In genomic region chr7:134741901-134742635, GRCh38 we compare ENCODE assay signal across 11 cellular contexts. TPM values are rescaled to one million over a fixed set of nuclear protein-coding genes. Genes with fewer than 3 reads are reported as not detected.
A peak's percentile ranks its signal among the peaks of the same experiment; 100 is the strongest.
DNase-seq lines count a peak whose midpoint lies in the region; ATAC-seq, FAIRE-seq and TF ChIP-seq lines count a peak whose summit lies in the region.
"Had no signal": no experiment of that assay in that cellular context is flagged by ENCODE, and none has a peak within 500 bp of the region (broad histone marks: within the 10 kb centered on the region; RNA-seq: fewer than 3 reads in every experiment).

No MANE protein-coding gene starts in this region.

- peaks cover 40% of the 10 kb centered on the region for H3K4me1 ChIP-seq in smooth muscle cell (ENCODE audit: low read depth)
- H3K4me1 ChIP-seq in right lobe of liver, result no peaks in the 10 kb centered on the region

- H3K27ac ChIP-seq in smooth muscle cell (ENCODE audit: low read depth) (peak overlapping the region; percentile 97), right lobe of liver (no peak overlapping the region), dorsolateral prefrontal cortex (peak overlapping the region in 13 of 59 donors; percentile 3 to 62 (median 40))

- H3K36me3 ChIP-seq in bronchial epithelial cell (ENCODE audit: control insufficient read depth, insufficient read depth, low read length) (no peaks in the 10 kb centered on the region), smooth muscle cell (ENCODE audit: low read depth) (no peaks in the 10 kb centered on the region), right lobe of liver (no peaks in the 10 kb centered on the region)

- H4K20me1 ChIP-seq in smooth muscle cell (ENCODE audit: low read depth), result no peaks in the 10 kb centered on the region

- FAIRE-seq in bronchial epithelial cell (lab: Jason Lieb, UNC), result no peak

- H3F3A ChIP-seq in smooth muscle cell (ENCODE audit: low read depth), result peaks cover 30% of the 10 kb centered on the region

- no peaks in the 10 kb centered on the region for H3K9me3 ChIP-seq in smooth muscle cell (replicated peaks; ENCODE audit: low read depth)
- no peaks in the 10 kb centered on the region for H3K9me3 ChIP-seq in right lobe of liver

- WGBS in smooth muscle cell (ENCODE audit: low lambda C conversion rate), result 9% methylated on average over 3 of the region's 3 CpGs
- 54% methylated on average over 3 of the region's 3 CpGs for WGBS in right lobe of liver (ENCODE audit: insufficient coverage, low coverage, low lambda C conversion rate, missing lambda C conversion rate)

- TF ChIP-seq CTCF in bronchial epithelial cell (IDR thresholded peaks at IDR 0.05; ENCODE audit: insufficient read depth, low read length, severe bottlenecking), result no peak
- no peak for TF ChIP-seq CTCF in smooth muscle cell (IDR thresholded peaks at IDR 0.05; ENCODE audit: borderline replicate concordance, insufficient read depth, poor library complexity, severe bottlenecking)
- TF ChIP-seq CTCF in right lobe of liver (IDR thresholded peaks at IDR 0.05), result no peak
- no peak for TF ChIP-seq CTCF in dorsolateral prefrontal cortex (IDR thresholded peaks at IDR 0.05 in 54 of 56, conservative IDR thresholded peaks at IDR 0.05 in 2 of 56; ENCODE audit: low read depth in 1 of 56, partially characterized antibody in 56 of 56)

- peak; percentile 33 for DNase-seq in HCEC 1CT
- DNase-seq in bronchial epithelial cell (ENCODE audit: low read depth), result peak; percentile 77
- DNase-seq in iPS-NIHi11 (ENCODE audit: low spot score), result peak; percentile 37
- no peak for DNase-seq in smooth muscle cell (lab: John Stamatoyannopoulos, UW; ENCODE audit: unreplicated experiment)
- DNase-seq in stimulated activated naive CD8-positive, alpha-beta T cell treated with anti-CD3 and anti-CD28 coated beads, Interleukin-15, Interleukin-2, amounts not matched to agents 100 U/mL and 50 U/mL, for 24 hours, result no peak
- no peak for DNase-seq in right lobe of liver
- no peak for DNase-seq in dorsolateral prefrontal cortex
- DNase-seq: activated CD4-positive, CD25-positive, alpha-beta regulatory T cell; central memory CD4-positive, alpha-beta T cell had no signal

- TF ChIP-seq POLR2A in right lobe of liver (IDR thresholded peaks at IDR 0.05), result no peak

- H3K4me2 ChIP-seq in smooth muscle cell, result peak overlapping the region; percentile 74

- H2AFZ ChIP-seq in smooth muscle cell (ENCODE audit: low read depth), result no peak overlapping the region

- no peaks in the 10 kb centered on the region for H3K27me3 ChIP-seq in bronchial epithelial cell (ENCODE audit: control insufficient read depth, insufficient read depth, low read length)
- no peaks in the 10 kb centered on the region for H3K27me3 ChIP-seq in smooth muscle cell (ENCODE audit: low read depth)
- H3K27me3 ChIP-seq in right lobe of liver, result no peaks in the 10 kb centered on the region
- H3K27me3 ChIP-seq in dorsolateral prefrontal cortex, result no peaks in the 10 kb centered on the region

- H3K79me2 ChIP-seq in smooth muscle cell (ENCODE audit: low read depth), result peaks cover 13% of the 10 kb centered on the region

- H3K4me3 ChIP-seq in bronchial epithelial cell (ENCODE audit: low read depth, low read length) (no peak overlapping the region), smooth muscle cell (no peak overlapping the region), right lobe of liver (no peak overlapping the region), dorsolateral prefrontal cortex (no peak overlapping the region)

- peak overlapping the region; percentile 49 for H3K9ac ChIP-seq in smooth muscle cell (ENCODE audit: low read depth)

- intact Hi-C loops in right lobe of liver (cut with DNase I) (no loop called here), dorsolateral prefrontal cortex (cut with DNase I) (no loop called here)

- no peak for ATAC-seq in stimulated activated naive CD8-positive, alpha-beta T cell treated with anti-CD3 and anti-CD28 coated beads, Interleukin-15, Interleukin-2, amounts not matched to agents 100 U/mL and 50 U/mL, for 24 hours
- ATAC-seq in GM21528 (IDR thresholded peaks at IDR 0.05; ENCODE audit: low FRiP score, unreplicated experiment), result no peak
- ATAC-seq in right lobe of liver, result no peak
- ATAC-seq: natural killer cell treated with Interleukin-12 subunit alpha and Interleukin-12 subunit beta and Interleukin-15 and Interleukin-18, amount 100 ng/mL, for 72 hours had no signal

RNA-seq across cellular contexts. Expression of gene CALD1, which starts 37.4 kb away (rescaled TPM):
- total RNA-seq in bronchial epithelial cell, result 71.3 and 102 TPM in 2 replicates
- total RNA-seq in smooth muscle cell, result 948 and 1,024 TPM in 2 replicates
- 1,552 and 1,869 TPM in 2 replicates for polyA plus RNA-seq in smooth muscle cell
- total RNA-seq in right lobe of liver, result 100 to 1,000 TPM; 110 to 181 (median 131) TPM
- 100 to 1,000 TPM in 9 of 120 experiments, 10 to 100 TPM in 111; 35.2 to 155 (median 58.5) TPM for total RNA-seq in dorsolateral prefrontal cortex

Comparison
In these comparisons a context has a peak if more than half of its experiments do, and no peak if none do; other contexts are left out.
1. DNase-seq: peak in HCEC 1CT (single experiment), bronchial epithelial cell (single experiment) and iPS-NIHi11 (single experiment); none in smooth muscle cell (single experiment), stimulated activated naive CD8-positive, alpha-beta T cell treated with anti-CD3 and anti-CD28 coated beads, Interleukin-15, Interleukin-2, amounts not matched to agents 100 U/mL and 50 U/mL, for 24 hours (single experiment), right lobe of liver (0 of 3) and dorsolateral prefrontal cortex (0 of 10).